ENCODE assay signal across 10 cellular contexts in genomic region chr19:53882391-53883050, GRCh38. TPM values are rescaled to one million over a fixed set of nuclear protein-coding genes. Genes with fewer than 3 reads are reported as not detected.
DNase-seq lines count a peak whose midpoint lies in the region; FAIRE-seq and TF ChIP-seq lines count a peak whose summit lies in the region.
"Had no signal": no experiment of that assay in that cellular context is flagged by ENCODE, and none has a peak within 500 bp of the region (broad histone marks: within the 10 kb centered on the region; RNA-seq: fewer than 3 reads in every experiment).

No MANE protein-coding gene starts in this region.

- peaks cover 7% of the 10 kb centered on the region for H3K4me1 ChIP-seq in DOHH2 (ENCODE audit: control insufficient read depth, low read length)
- H3K4me1 ChIP-seq in Loucy (ENCODE audit: insufficient read depth, low read length, poor library complexity, severe bottlenecking): peaks cover 28% of the 10 kb centered on the region
- peaks cover 3 to 26% (median 8%) of the 10 kb centered on the region in 4 experiments for H3K4me1 ChIP-seq in H1 (replicated peaks in 1 of 4; ENCODE audit: control insufficient read depth in 3 of 4, insufficient read depth in 4 of 4, low read length in 3 of 4)
- H3K4me1 ChIP-seq in small intestine (ENCODE audit: control insufficient read depth in 2 of 2, insufficient read depth in 1 of 2, low read depth in 1 of 2, low read length in 1 of 2): peaks cover 0 to 3% of the 10 kb centered on the region in 2 donors

- WGBS in H1 (ENCODE audit: extremely low coverage in 1 of 2, insufficient coverage in 1 of 2, insufficient read length in 1 of 2, insufficient replicate concordance in 2 of 2, low coverage in 1 of 2, low lambda C conversion rate in 2 of 2, missing lambda C conversion rate in 1 of 2), 2 experiments: 4% methylated on average over 9 of the region's 18 CpGs; no CpG with 5 or more reads in 1 of the 2 experiments
- 4 to 8% (median 6%) methylated on average over 18 of the region's 18 CpGs for WGBS in small intestine, 3 donors

- H2BK120ac ChIP-seq in H1 (replicated peaks; ENCODE audit: low read depth, low read length): no peak overlapping the region

- TF ChIP-seq POLR2A in H1 (IDR thresholded peaks at IDR 0.05; ENCODE audit: control extremely low read depth in 1 of 2, low read depth in 2 of 2, low read length in 2 of 2): no peak

- peak overlapping the region; percentile 36; the same call in 1 of the 2 replicates for H3K4me2 ChIP-seq in DOHH2 (ENCODE audit: low read length)
- H3K4me2 ChIP-seq in Loucy (ENCODE audit: low read depth, low read length, poor library complexity, severe bottlenecking): peak overlapping the region; percentile 86
- H3K4me2 ChIP-seq in H1 (ENCODE audit: insufficient read depth in 1 of 2, low read depth in 2 of 2, low read length in 2 of 2): peak overlapping the region; percentile 98 to 100

- H4K5ac ChIP-seq in H1 (ENCODE audit: insufficient read length, low read depth, low read length): no peak overlapping the region

- H3F3A ChIP-seq in DOHH2 (ENCODE audit: control insufficient read depth, insufficient read depth) (no peaks in the 10 kb centered on the region), Loucy (ENCODE audit: low read depth) (no peaks in the 10 kb centered on the region)

- H3K9me2 ChIP-seq in DOHH2 (replicated peaks; ENCODE audit: control insufficient read depth, low read length): no peaks in the 10 kb centered on the region
- no peaks in the 10 kb centered on the region for H3K9me2 ChIP-seq in Loucy (replicated peaks; ENCODE audit: low read depth, low read length)

- peak overlapping the region; percentile 52 for H3K4me3 Mint-ChIP-seq in neural crest cell

- no peak overlapping the region for H2BK20ac ChIP-seq in H1 (ENCODE audit: low read length)

- 0 out of 2 replicates have a peak overlapping the region, but pooled peaks have one; percentile 50 for H2BK12ac ChIP-seq in H1 (ENCODE audit: low read depth, low read length)

- no peak overlapping the region for H3K4me3 ChIP-seq in DOHH2 (ENCODE audit: low read length)
- peak overlapping the region; percentile 71 for H3K4me3 ChIP-seq in Loucy (ENCODE audit: low read length, poor library complexity, severe bottlenecking)
- peak overlapping the region; percentile 48 to 77 (median 54) for H3K4me3 ChIP-seq in H1 (ENCODE audit: extremely low read depth in 1 of 4, insufficient read depth in 2 of 4, low read depth in 3 of 4, low read length in 4 of 4)
- H3K4me3 ChIP-seq in small intestine (ENCODE audit: low read depth in 1 of 2, low read length in 2 of 2): no peak overlapping the region

- H3K36me3 Mint-ChIP-seq in neural crest cell (ENCODE audit: low read depth): no peaks in the 10 kb centered on the region

- H3K9me3 ChIP-seq in DOHH2 (ENCODE audit: control insufficient read depth, insufficient read depth, low read length): no peaks in the 10 kb centered on the region
- no peaks in the 10 kb centered on the region for H3K9me3 ChIP-seq in Loucy (ENCODE audit: insufficient read depth, low read depth, low read length)
- H3K9me3 ChIP-seq in H1 (ENCODE audit: insufficient read depth in 2 of 2, low read depth in 1 of 2, low read length in 1 of 2): no peaks in the 10 kb centered on the region
- H3K9me3 ChIP-seq in small intestine (ENCODE audit: control insufficient read depth, low read depth): no peaks in the 10 kb centered on the region

- POLR2A ChIA-PET in H1 (lab: Charles Lee; ENCODE audit: partially characterized antibody): interaction anchor here (0.8 to 4.7 kb wide), 10 partner anchors 9 to 94 kb away, joined by 3 to 61 read pairs (median 4); partner anchors contain the start of gene MYADM

- H3K18ac ChIP-seq in H1 (ENCODE audit: extremely low read depth, low read length): peak overlapping the region; percentile 78

- H3K27ac ChIP-seq in DOHH2 (ENCODE audit: low read depth, low read length) (no peak overlapping the region), H1 (ENCODE audit: low read depth, low read length) (no peak overlapping the region), small intestine (ENCODE audit: low read depth in 1 of 2, low read length in 1 of 2) (no peak overlapping the region)

- H3K36me3 ChIP-seq in DOHH2 (ENCODE audit: control insufficient read depth, low read length) (no peaks in the 10 kb centered on the region), Loucy (ENCODE audit: insufficient read depth, low read length) (no peaks in the 10 kb centered on the region), H1 (ENCODE audit: control insufficient read depth in 2 of 4, insufficient read depth in 4 of 4, low read length in 3 of 4) (no peaks in the 10 kb centered on the region; a peak in 1 of 8 replicates), small intestine (ENCODE audit: control insufficient read depth in 2 of 2, insufficient read depth in 2 of 2, low read length in 2 of 2) (no peaks in the 10 kb centered on the region)

- 0 out of 2 replicates have a peak overlapping the region, but pooled peaks have one; percentile 5 for H4K8ac ChIP-seq in H1 (ENCODE audit: extremely low read depth, insufficient read depth, low read length)

- no peak overlapping the region for H3K23ac ChIP-seq in H1 (ENCODE audit: insufficient read length)

- CTCF ChIA-PET in H1 (lab: Charles Lee; ENCODE audit: partially characterized antibody): interaction anchor here (0.6 to 4.0 kb wide), 15 partner anchors 9 to 237 kb away, joined by 3 to 24 read pairs (median 5); no protein-coding TSS in a partner anchor

- FAIRE-seq in H1 (lab: Jason Lieb, UNC): no peak
- no peak for FAIRE-seq in small intestine (lab: Jason Lieb, UNC)

- H3K9me3 Mint-ChIP-seq in neural crest cell: no peaks in the 10 kb centered on the region

- H3K4ac ChIP-seq in H1 (replicated peaks; ENCODE audit: insufficient read length, low read depth, low read length): no peak overlapping the region

- peak overlapping the region; percentile 65 for H3K56ac ChIP-seq in H1 (replicated peaks; ENCODE audit: insufficient read length, low read depth, low read length)

- peaks cover 12% of the 10 kb centered on the region for H3K4me1 Mint-ChIP-seq in neural crest cell

- H3K27ac Mint-ChIP-seq in neural crest cell (ENCODE audit: unreplicated experiment): no peak overlapping the region

- peaks cover 39% of the 10 kb centered on the region for H3K27me3 Mint-ChIP-seq in neural crest cell (ENCODE audit: low read depth)

- DNase-seq in H1 (ENCODE audit: low read depth in 1 of 2, low spot score in 2 of 2): peak in 1 of 2 experiments; percentile 63
- DNase-seq in neural crest cell (ENCODE audit: low read depth, low spot score): no peak
- no peak for DNase-seq in small intestine
- no peak for DNase-seq in cerebellar cortex (ENCODE audit: low spot score)
- DNase-seq in NCI-H524 (lab: John Stamatoyannopoulos, UW): no peak
- DNase-seq in DMS153 treated with DMSO at 0.1 percent for 48 hours (lab: John Stamatoyannopoulos, UW; ENCODE audit: unreplicated experiment): no peak

- H4K20me1 ChIP-seq in DOHH2 (ENCODE audit: control insufficient read depth, insufficient read depth, low read depth, low read length) (no peaks in the 10 kb centered on the region), Loucy (ENCODE audit: insufficient read depth, low read length, poor library complexity, severe bottlenecking) (no peaks in the 10 kb centered on the region), H1 (replicated peaks in 1 of 2; ENCODE audit: control insufficient read depth in 1 of 2, insufficient read depth in 2 of 2, low read length in 2 of 2) (no peaks in the 10 kb centered on the region)

- TF ChIP-seq EP300 in H1 (IDR thresholded peaks at IDR 0.05; ENCODE audit: borderline replicate concordance in 1 of 2, low read depth in 2 of 2, low read length in 2 of 2): no peak

- H4K91ac ChIP-seq in H1 (replicated peaks; ENCODE audit: insufficient read length, low read length): peak overlapping the region; percentile 81

- H3K9ac ChIP-seq in Loucy (ENCODE audit: low read depth, low read length, poor library complexity, severe bottlenecking): no peak overlapping the region
- no peak overlapping the region for H3K9ac ChIP-seq in H1 (replicated peaks in 1 of 4; ENCODE audit: extremely low read depth in 1 of 4, low read depth in 3 of 4, low read length in 3 of 4)

- H2AFZ ChIP-seq in Loucy (ENCODE audit: low read length) (peak overlapping the region; percentile 78; the same call in 1 of the 2 replicates), H1 (ENCODE audit: low read length) (no peak overlapping the region)

- H3K79me1 ChIP-seq in H1 (ENCODE audit: low read depth, low read length): no peaks in the 10 kb centered on the region

- no peak overlapping the region for H2BK15ac ChIP-seq in H1 (ENCODE audit: low read length)

- TF ChIP-seq RAD21 in H1 (IDR thresholded peaks at IDR 0.05 in 1 of 2, conservative IDR thresholded peaks at IDR 0.05 in 1 of 2; ENCODE audit: low read depth in 2 of 2, low read length in 2 of 2): no peak

- TF ChIP-seq CTCF in DOHH2 (IDR thresholded peaks at IDR 0.05; ENCODE audit: low read depth, low read length, poor library complexity, severe bottlenecking): no peak
- TF ChIP-seq CTCF in Loucy (conservative IDR thresholded peaks at IDR 0.05; ENCODE audit: low read length): no peak
- no peak for TF ChIP-seq CTCF in H1 (IDR thresholded peaks at IDR 0.05; ENCODE audit: control extremely low read depth in 1 of 3, insufficient read depth in 1 of 3, low read depth in 1 of 3, low read length in 3 of 3)
- no peak for TF ChIP-seq CTCF in neural crest cell (conservative IDR thresholded peaks at IDR 0.05)

- no peak overlapping the region for H2BK5ac ChIP-seq in H1 (ENCODE audit: low read depth, low read length)

- no peak overlapping the region for H3K14ac ChIP-seq in H1 (ENCODE audit: insufficient read length)

- peaks cover 26% of the 10 kb centered on the region for H3K27me3 ChIP-seq in DOHH2 (ENCODE audit: control insufficient read depth, low read length)
- peaks cover 17% of the 10 kb centered on the region for H3K27me3 ChIP-seq in Loucy (ENCODE audit: insufficient read depth, low read length, poor library complexity, severe bottlenecking)
- H3K27me3 ChIP-seq in H1 (replicated peaks in 1 of 4; ENCODE audit: control insufficient read depth in 3 of 4, extremely low read depth in 1 of 4, insufficient read depth in 3 of 4, low read length in 3 of 4): peaks cover 0 to 11% (median 3%) of the 10 kb centered on the region in 4 experiments; a peak in 4 of 7 replicates
- peaks cover 5 to 19% of the 10 kb centered on the region in 2 donors for H3K27me3 ChIP-seq in small intestine (ENCODE audit: control insufficient read depth in 2 of 2, insufficient read depth in 2 of 2, low read length in 2 of 2)

- peaks cover 24% of the 10 kb centered on the region for H3K23me2 ChIP-seq in H1 (ENCODE audit: low read depth, low read length)

- H3K79me2 ChIP-seq in DOHH2 (ENCODE audit: control insufficient read depth, low read length): no peaks in the 10 kb centered on the region
- no peaks in the 10 kb centered on the region for H3K79me2 ChIP-seq in Loucy (ENCODE audit: insufficient read depth, low read length)
- no peaks in the 10 kb centered on the region for H3K79me2 ChIP-seq in H1 (ENCODE audit: control insufficient read depth in 1 of 2, insufficient read depth in 2 of 2, low read length in 2 of 2)

- H2AK5ac ChIP-seq in H1 (ENCODE audit: low read depth, low read length): no peak overlapping the region

RNA-seq across cellular contexts. Expression of gene PRKCG, which starts 0.5 kb away (rescaled TPM):
- total RNA-seq in H1 (2021; fragmentation: NEBNext Ultra II Directional; extraction: Animal tissue kit (Norgen Biotek cat#: 25700)): 10.6 and 12.4 TPM in 2 replicates
- polyA plus RNA-seq in H1 (2011; rRNA removed): 6.1 and 14.0 TPM in 2 replicates
- polyA plus RNA-seq in H1 (2011; cell fraction: cytosol; rRNA removed): 8.1 TPM
- 50.1 TPM for polyA plus RNA-seq in H1 (2011; cell fraction: nucleus; rRNA removed)
- 8.6 to 16.1 TPM (median 13.9 TPM) in 4 replicates for polyA plus RNA-seq in H1 (2012, experiment 1 of 2)
- polyA plus RNA-seq in H1 (2012, experiment 2 of 2): 7.2 TPM
- polyA plus RNA-seq in H1 (2013, experiment 1 of 2): 11.2 TPM
- 8.9 TPM for polyA plus RNA-seq in H1 (2013, experiment 2 of 2)
- 5.0 and 6.9 TPM in 2 replicates for polyA minus RNA-seq in H1 (2011; rRNA and poly(A)+ RNA removed)
- polyA minus RNA-seq in H1 (2011; cell fraction: cytosol; rRNA and poly(A)+ RNA removed): 8.4 TPM
- 17.3 TPM for polyA minus RNA-seq in H1 (2011; cell fraction: nucleus; rRNA and poly(A)+ RNA removed)
- total RNA-seq in neural crest cell: 0.55 and 0.65 TPM in 2 replicates
- polyA plus RNA-seq in small intestine: under 1 TPM in 1 of 3 donors, not detected in 2; 0.07 TPM
- total RNA-seq: LHCN-M2 had no signal

RNA-seq across cellular contexts. Expression of gene MYADM, which starts 14.8 kb away (rescaled TPM):
- total RNA-seq in H1 (2021; fragmentation: NEBNext Ultra II Directional; extraction: Animal tissue kit (Norgen Biotek cat#: 25700)): 70.1 and 70.5 TPM in 2 replicates
- polyA plus RNA-seq in H1 (2011; rRNA removed) (74.2 and 122 TPM in 2 replicates), small intestine (10 to 100 TPM in 1 of 3 donors, 1 to 10 TPM in 2; 2.2 to 41.3 (median 4.3) TPM)
- 18.3 TPM for polyA plus RNA-seq in H1 (2011; cell fraction: cytosol; rRNA removed)
- 43.4 TPM for polyA plus RNA-seq in H1 (2011; cell fraction: nucleus; rRNA removed)
- 31.7 to 71.5 TPM (median 58.5 TPM) in 4 replicates for polyA plus RNA-seq in H1 (2012, experiment 1 of 2)
- 49.1 TPM for polyA plus RNA-seq in H1 (2012, experiment 2 of 2)
- polyA plus RNA-seq in H1 (2013, experiment 1 of 2): 138 TPM
- 150 TPM for polyA plus RNA-seq in H1 (2013, experiment 2 of 2)
- 13.8 and 14.5 TPM in 2 replicates for polyA minus RNA-seq in H1 (2011; rRNA and poly(A)+ RNA removed)
- 26.3 TPM for polyA minus RNA-seq in H1 (2011; cell fraction: cytosol; rRNA and poly(A)+ RNA removed)
- 21.6 TPM for polyA minus RNA-seq in H1 (2011; cell fraction: nucleus; rRNA and poly(A)+ RNA removed)
- total RNA-seq in neural crest cell: 15.0 and 19.1 TPM in 2 replicates

RNA-seq across cellular contexts. Expression of gene CACNG7, which starts 26.6 kb away (rescaled TPM):
- total RNA-seq in H1 (2021; fragmentation: NEBNext Ultra II Directional; extraction: Animal tissue kit (Norgen Biotek cat#: 25700)): 28.9 and 29.9 TPM in 2 replicates
- polyA plus RNA-seq in H1 (2011; rRNA removed): 69.8 and 127 TPM in 2 replicates
- polyA plus RNA-seq in H1 (2011; cell fraction: cytosol; rRNA removed): 64.4 TPM
- polyA plus RNA-seq in H1 (2011; cell fraction: nucleus; rRNA removed): 75.4 TPM
- 33.4 to 44.9 TPM (median 40.2 TPM) in 4 replicates for polyA plus RNA-seq in H1 (2012, experiment 1 of 2)
- 33.0 TPM for polyA plus RNA-seq in H1 (2012, experiment 2 of 2)
- polyA plus RNA-seq in H1 (2013, experiment 1 of 2): 43.8 TPM
- polyA plus RNA-seq in H1 (2013, experiment 2 of 2): 49.1 TPM
- 16.4 and 25.3 TPM in 2 replicates for polyA minus RNA-seq in H1 (2011; rRNA and poly(A)+ RNA removed)
- polyA minus RNA-seq in H1 (2011; cell fraction: cytosol; rRNA and poly(A)+ RNA removed): 32.9 TPM
- 19.4 TPM for polyA minus RNA-seq in H1 (2011; cell fraction: nucleus; rRNA and poly(A)+ RNA removed)
- 25.3 and 26.4 TPM in 2 replicates for total RNA-seq in neural crest cell
- under 1 TPM in 1 of 3 donors, not detected in 2; 0.79 TPM for polyA plus RNA-seq in small intestine
- polyA plus RNA-seq: adipose tissue had no signal

RNA-seq across cellular contexts. Expression of gene NLRP12, which starts 58.4 kb away (rescaled TPM):
- total RNA-seq in H1 (2021; fragmentation: NEBNext Ultra II Directional; extraction: Animal tissue kit (Norgen Biotek cat#: 25700)): 1.8 and 1.9 TPM in 2 replicates
- polyA plus RNA-seq in H1 (2011; rRNA removed) (1.0 and 2.5 TPM in 2 replicates), small intestine (under 1 TPM in 1 of 3 donors, not detected in 2; 0.09 TPM)
- 2.1 TPM for polyA plus RNA-seq in H1 (2011; cell fraction: cytosol; rRNA removed)
- 2.9 TPM for polyA plus RNA-seq in H1 (2011; cell fraction: nucleus; rRNA removed)
- polyA plus RNA-seq in H1 (2012, experiment 1 of 2): 0.69 to 1.5 TPM (median 1.1 TPM) in 4 replicates
- 0.89 TPM for polyA plus RNA-seq in H1 (2012, experiment 2 of 2)
- polyA plus RNA-seq in H1 (2013, experiment 1 of 2): 1.8 TPM
- polyA plus RNA-seq in H1 (2013, experiment 2 of 2): 1.7 TPM
- 2.8 and 5.0 TPM in 2 replicates for polyA minus RNA-seq in H1 (2011; rRNA and poly(A)+ RNA removed)
- 2.3 TPM for polyA minus RNA-seq in H1 (2011; cell fraction: cytosol; rRNA and poly(A)+ RNA removed)
- polyA minus RNA-seq in H1 (2011; cell fraction: nucleus; rRNA and poly(A)+ RNA removed): 3.6 TPM
- total RNA-seq in neural crest cell: not detected in 2 replicates
- total RNA-seq: LHCN-M2 had no signal

Comparison
In these comparisons a context has a peak if more than half of its experiments do, and no peak if none do; other contexts are left out.
1. H3K4me2 ChIP-seq: peak in every context shown above with its lines; median percentile 99 in H1; 86 in Loucy; 36 in DOHH2.
2. H3K4me3 ChIP-seq: peak in Loucy (single experiment) and H1 (4 of 4); none in DOHH2 (single experiment) and small intestine (0 of 2).